ENCODE assay signal across 1 cellular context in genomic region chr1:39788426-39788757, GRCh38.
TF ChIP-seq lines count a peak whose summit lies in the region.

No MANE protein-coding gene starts in this region.

TF ChIP-seq in GM23338, 12 proteins besides CTCF, POLR2A, EP300 and RAD21 (continued from another document):
- TF ChIP-seq ZNF462 (CRISPR knock-in tag; IDR thresholded peaks at IDR 0.05) (no peak), ZNF114 (CRISPR knock-in tag; IDR thresholded peaks at IDR 0.05) (no peak), JUNB (IDR thresholded peaks at IDR 0.05; ENCODE audit: unreplicated experiment) (no peak), POLR2AphosphoS5 (IDR thresholded peaks at IDR 0.05; ENCODE audit: low read depth) (no peak), NANOG (IDR thresholded peaks at IDR 0.05; ENCODE audit: borderline replicate concordance) (no peak), ETS1 (IDR thresholded peaks at IDR 0.05) (no peak), STAT1 (IDR thresholded peaks at IDR 0.05; ENCODE audit: unreplicated experiment) (no peak), CREB1 (CRISPR knock-in tag; IDR thresholded peaks at IDR 0.05; ENCODE audit: low read depth) (no peak)
